Comparison of ENCODE assay signal across 2 cellular contexts in the genomic region with DNA sequence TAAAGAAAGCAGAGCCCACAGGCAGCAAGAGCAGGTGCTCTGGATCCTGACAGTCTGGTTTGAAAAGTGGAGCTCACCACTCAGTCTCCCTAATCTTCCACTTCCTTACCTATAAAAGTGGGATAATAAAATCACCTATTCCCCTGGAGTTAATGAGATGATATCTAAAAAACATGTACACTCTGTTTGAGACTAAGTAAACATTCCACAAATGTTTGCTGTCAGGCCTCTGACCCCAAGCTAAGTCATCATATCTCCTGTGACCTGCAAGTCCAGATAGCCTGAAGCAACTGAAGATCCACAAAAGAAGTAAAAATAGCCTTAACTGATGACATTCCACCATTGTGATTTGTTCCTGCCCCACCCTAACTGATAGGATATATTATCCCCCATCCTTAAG.
A peak's percentile ranks its signal among the peaks of the same experiment; 100 is the strongest.
TF ChIP-seq lines count a peak whose summit lies in the region.

No MANE protein-coding gene starts in this region.

TF ChIP-seq in SK-N-SH treated with all-trans-retinoic acid at 6 μM for 48 hours, 23 proteins besides CTCF, POLR2A, EP300 and RAD21:
- TF ChIP-seq, protein P1, sequence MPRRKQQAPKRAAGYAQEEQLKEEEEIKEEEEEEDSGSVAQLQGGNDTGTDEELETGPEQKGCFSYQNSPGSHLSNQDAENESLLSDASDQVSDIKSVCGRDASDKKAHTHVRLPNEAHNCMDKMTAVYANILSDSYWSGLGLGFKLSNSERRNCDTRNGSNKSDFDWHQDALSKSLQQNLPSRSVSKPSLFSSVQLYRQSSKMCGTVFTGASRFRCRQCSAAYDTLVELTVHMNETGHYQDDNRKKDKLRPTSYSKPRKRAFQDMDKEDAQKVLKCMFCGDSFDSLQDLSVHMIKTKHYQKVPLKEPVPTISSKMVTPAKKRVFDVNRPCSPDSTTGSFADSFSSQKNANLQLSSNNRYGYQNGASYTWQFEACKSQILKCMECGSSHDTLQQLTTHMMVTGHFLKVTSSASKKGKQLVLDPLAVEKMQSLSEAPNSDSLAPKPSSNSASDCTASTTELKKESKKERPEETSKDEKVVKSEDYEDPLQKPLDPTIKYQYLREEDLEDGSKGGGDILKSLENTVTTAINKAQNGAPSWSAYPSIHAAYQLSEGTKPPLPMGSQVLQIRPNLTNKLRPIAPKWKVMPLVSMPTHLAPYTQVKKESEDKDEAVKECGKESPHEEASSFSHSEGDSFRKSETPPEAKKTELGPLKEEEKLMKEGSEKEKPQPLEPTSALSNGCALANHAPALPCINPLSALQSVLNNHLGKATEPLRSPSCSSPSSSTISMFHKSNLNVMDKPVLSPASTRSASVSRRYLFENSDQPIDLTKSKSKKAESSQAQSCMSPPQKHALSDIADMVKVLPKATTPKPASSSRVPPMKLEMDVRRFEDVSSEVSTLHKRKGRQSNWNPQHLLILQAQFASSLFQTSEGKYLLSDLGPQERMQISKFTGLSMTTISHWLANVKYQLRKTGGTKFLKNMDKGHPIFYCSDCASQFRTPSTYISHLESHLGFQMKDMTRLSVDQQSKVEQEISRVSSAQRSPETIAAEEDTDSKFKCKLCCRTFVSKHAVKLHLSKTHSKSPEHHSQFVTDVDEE (CRISPR knock-in tag; IDR thresholded peaks at IDR 0.05): no peak
- TF ChIP-seq RARB (CRISPR knock-in tag; IDR thresholded peaks at IDR 0.05): no peak
- TF ChIP-seq ESRRG (CRISPR knock-in tag; IDR thresholded peaks at IDR 0.05): no peak
- no peak for TF ChIP-seq CSDC2 (CRISPR knock-in tag; IDR thresholded peaks at IDR 0.05)
- TF ChIP-seq ISL1 (CRISPR knock-in tag; IDR thresholded peaks at IDR 0.05): peak; percentile 43; the same call in 1 of the 2 replicates

TF ChIP-seq in SK-N-SH, 30 proteins besides CTCF, POLR2A, EP300 and RAD21 (continued from another document):
- TF ChIP-seq, protein P2, sequence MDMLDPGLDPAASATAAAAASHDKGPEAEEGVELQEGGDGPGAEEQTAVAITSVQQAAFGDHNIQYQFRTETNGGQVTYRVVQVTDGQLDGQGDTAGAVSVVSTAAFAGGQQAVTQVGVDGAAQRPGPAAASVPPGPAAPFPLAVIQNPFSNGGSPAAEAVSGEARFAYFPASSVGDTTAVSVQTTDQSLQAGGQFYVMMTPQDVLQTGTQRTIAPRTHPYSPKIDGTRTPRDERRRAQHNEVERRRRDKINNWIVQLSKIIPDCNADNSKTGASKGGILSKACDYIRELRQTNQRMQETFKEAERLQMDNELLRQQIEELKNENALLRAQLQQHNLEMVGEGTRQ (IDR thresholded peaks at IDR 0.05; ENCODE audit: borderline replicate concordance, low read depth, low read length): no peak
- TF ChIP-seq, protein P3, sequence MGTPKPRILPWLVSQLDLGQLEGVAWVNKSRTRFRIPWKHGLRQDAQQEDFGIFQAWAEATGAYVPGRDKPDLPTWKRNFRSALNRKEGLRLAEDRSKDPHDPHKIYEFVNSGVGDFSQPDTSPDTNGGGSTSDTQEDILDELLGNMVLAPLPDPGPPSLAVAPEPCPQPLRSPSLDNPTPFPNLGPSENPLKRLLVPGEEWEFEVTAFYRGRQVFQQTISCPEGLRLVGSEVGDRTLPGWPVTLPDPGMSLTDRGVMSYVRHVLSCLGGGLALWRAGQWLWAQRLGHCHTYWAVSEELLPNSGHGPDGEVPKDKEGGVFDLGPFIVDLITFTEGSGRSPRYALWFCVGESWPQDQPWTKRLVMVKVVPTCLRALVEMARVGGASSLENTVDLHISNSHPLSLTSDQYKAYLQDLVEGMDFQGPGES (IDR thresholded peaks at IDR 0.05; ENCODE audit: low read depth, low read length): no peak
- TF ChIP-seq RFX5 (IDR thresholded peaks at IDR 0.05; ENCODE audit: low read length) (no peak), SIN3A (IDR thresholded peaks at IDR 0.05; ENCODE audit: borderline replicate concordance, low read depth, low read length) (no peak), NRF1 (IDR thresholded peaks at IDR 0.05; ENCODE audit: low read depth, low read length) (no peak), FOSL2 (IDR thresholded peaks at IDR 0.05; ENCODE audit: borderline replicate concordance, low read depth) (no peak), RCOR1 (IDR thresholded peaks at IDR 0.05; ENCODE audit: low read length) (no peak), TAF1 (IDR thresholded peaks at IDR 0.05; ENCODE audit: borderline replicate concordance, low read depth, low read length) (no peak), SMC3 (IDR thresholded peaks at IDR 0.05; ENCODE audit: low read depth, low read length) (no peak), POLR2AphosphoS5 (IDR thresholded peaks at IDR 0.05; ENCODE audit: low read depth, low read length) (no peak), JUND (IDR thresholded peaks at IDR 0.05) (no peak), NFIC (IDR thresholded peaks at IDR 0.05; ENCODE audit: borderline replicate concordance) (no peak)
